Comparison of ENCODE assay signal across 8 cellular contexts in the genomic region with DNA sequence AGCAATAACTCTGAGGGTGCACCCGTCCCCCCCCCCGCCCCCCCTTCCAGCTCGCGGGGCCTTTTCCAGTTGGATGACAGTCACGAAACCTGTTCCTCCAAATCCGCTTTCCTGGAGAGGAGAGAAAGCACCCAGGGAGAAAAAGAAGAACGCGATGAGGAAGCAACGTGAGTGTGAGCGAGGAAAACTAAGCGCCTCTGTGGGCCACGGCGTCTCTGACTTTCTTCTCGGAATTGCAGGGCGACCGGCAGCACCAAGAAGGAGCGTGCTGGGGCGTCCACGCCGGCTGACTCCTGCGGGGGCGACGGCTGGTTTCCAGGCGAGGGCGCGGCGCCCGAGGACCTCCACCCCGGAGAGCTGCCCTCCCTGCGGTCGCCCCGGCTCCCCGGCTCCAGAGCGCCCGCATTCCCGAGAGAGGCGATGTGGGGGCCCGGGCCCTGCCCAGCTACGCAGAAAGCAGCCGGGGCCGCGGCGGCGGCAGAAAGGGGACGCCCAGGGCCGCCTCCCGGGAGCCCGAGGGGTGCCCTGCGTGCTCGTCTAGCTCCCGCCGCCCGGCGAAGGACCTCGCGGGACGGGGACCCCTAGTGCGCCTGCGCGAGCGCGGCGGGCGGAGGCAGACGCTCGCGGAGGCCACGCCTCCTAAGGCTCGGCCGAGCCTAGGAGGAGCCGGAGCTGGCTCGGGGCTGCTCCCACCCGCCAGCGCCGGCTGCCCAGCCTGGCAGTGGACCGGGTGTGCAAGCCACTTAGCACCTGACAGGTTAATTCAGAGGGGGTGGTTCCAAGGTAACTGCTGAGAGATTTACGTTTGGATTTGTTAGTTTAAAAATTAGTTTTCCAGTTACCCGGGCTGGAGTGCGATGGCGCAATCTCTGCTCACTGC. TPM values are rescaled to one million over a fixed set of nuclear protein-coding genes. Genes with fewer than 3 reads are reported as not detected.
DNase-seq lines count a peak whose midpoint lies in the region; ATAC-seq and TF ChIP-seq lines count a peak whose summit lies in the region.

No MANE protein-coding gene starts in this region.

- H3K4me3 ChIP-seq in A673 (ENCODE audit: low read depth, low read length, poor library complexity, severe bottlenecking) (peak overlapping the region; percentile 73), WI38 (ENCODE audit: low read depth, low read length) (peak overlapping the region; percentile 67), mammary epithelial cell (replicated peaks in 1 of 3; ENCODE audit: insufficient read depth in 1 of 3, low read depth in 2 of 3, low read length in 3 of 3) (peak overlapping the region; percentile 64 to 76 (median 66)), smooth muscle cell (peak overlapping the region; percentile 63)

- dilution Hi-C loops in mammary epithelial cell (cut with HindIII; ENCODE audit: low sequenced_read_pairs): no loop called here

- CTCF ChIA-PET in A673 (lab: Charles Lee): interaction anchor here (0.6 to 1.7 kb wide), 4 partner anchors 22 to 312 kb away, joined by 3 to 6 read pairs (median 6); a partner anchor contains a TSS
- CTCF ChIA-PET in mammary epithelial cell (lab: Charles Lee; ENCODE audit: low non-redundant PET): no interaction called here

- ATAC-seq in GM18868 (IDR thresholded peaks at IDR 0.05; ENCODE audit: unreplicated experiment) (peak; percentile 83), HG03135 (IDR thresholded peaks at IDR 0.05; ENCODE audit: unreplicated experiment) (peak; percentile 87)

- peaks cover 3% of the 10 kb centered on the region for H3K79me2 ChIP-seq in mammary epithelial cell (ENCODE audit: insufficient read depth, low read length)
- no peaks in the 10 kb centered on the region for H3K79me2 ChIP-seq in smooth muscle cell (ENCODE audit: low read depth)

- peaks cover 41% of the 10 kb centered on the region for H3K27me3 ChIP-seq in A673 (replicated peaks; ENCODE audit: insufficient read depth, low read depth, low read length, poor library complexity)
- H3K27me3 ChIP-seq in mammary epithelial cell (ENCODE audit: insufficient read depth, low read length): peaks cover 2% of the 10 kb centered on the region
- H3K27me3 ChIP-seq in smooth muscle cell (ENCODE audit: low read depth): peaks cover 45% of the 10 kb centered on the region

- H3K4me1 Mint-ChIP-seq in immature natural killer cell: peaks cover 13 to 16% of the 10 kb centered on the region in 2 donors

- H3K36me3 Mint-ChIP-seq in immature natural killer cell: no peaks in the 10 kb centered on the region

- H3K4me2 ChIP-seq in mammary epithelial cell (ENCODE audit: insufficient read depth, low read depth, low read length): peak overlapping the region; percentile 96
- peak overlapping the region; percentile 94 for H3K4me2 ChIP-seq in smooth muscle cell

- peak overlapping the region; percentile 72 to 82 (median 78) for H3K4me3 Mint-ChIP-seq in immature natural killer cell

- H4K20me1 ChIP-seq in mammary epithelial cell (ENCODE audit: insufficient read depth, low read length) (no peaks in the 10 kb centered on the region), smooth muscle cell (ENCODE audit: low read depth) (no peaks in the 10 kb centered on the region)

- H3K27ac ChIP-seq in A673 (ENCODE audit: low read depth, low read length, poor library complexity, severe bottlenecking): peak overlapping the region; percentile 77
- H3K27ac ChIP-seq in mammary epithelial cell (ENCODE audit: insufficient read depth, low read depth, low read length): peak overlapping the region; percentile 49
- no peak overlapping the region for H3K27ac ChIP-seq in smooth muscle cell (ENCODE audit: low read depth)

- 32% methylated on average over 8 of the region's 80 CpGs for WGBS in mammary epithelial cell (ENCODE audit: low coverage, missing lambda C conversion rate)
- 5% methylated on average over 45 of the region's 80 CpGs for WGBS in smooth muscle cell (ENCODE audit: low lambda C conversion rate)

- DNase-seq in A673 (ENCODE audit: low spot score) (peak; percentile 94), NCI-H2196 treated with DMSO at 0.1 percent for 48 hours (lab: John Stamatoyannopoulos, UW; ENCODE audit: unreplicated experiment) (peak; percentile 92), mammary epithelial cell (peak; percentile 80), immature natural killer cell (peak; percentile 84 to 88 (median 88)), smooth muscle cell (lab: John Stamatoyannopoulos, UW; ENCODE audit: unreplicated experiment) (peak; percentile 39)

- H3K27me3 Mint-ChIP-seq in immature natural killer cell (ENCODE audit: low read depth in 3 of 3): peaks cover 18 to 42% (median 39%) of the 10 kb centered on the region in 3 donors

- POLR2A ChIA-PET in A673 (lab: Charles Lee; ENCODE audit: low non-redundant PET): interaction anchor here (0.6 kb wide), 1 partner anchor 8 kb away, joined by 6 read pairs; no protein-coding TSS in a partner anchor

- H3K9me3 ChIP-seq in A673 (ENCODE audit: low read depth, low read length, poor library complexity, severe bottlenecking) (no peaks in the 10 kb centered on the region), mammary epithelial cell (replicated peaks; ENCODE audit: insufficient read depth, low read length) (no peaks in the 10 kb centered on the region), smooth muscle cell (replicated peaks; ENCODE audit: low read depth) (no peaks in the 10 kb centered on the region)

- peaks cover 14% of the 10 kb centered on the region for H3K4me1 ChIP-seq in A673 (ENCODE audit: insufficient read depth, low read length, poor library complexity, severe bottlenecking)
- peaks cover 5% of the 10 kb centered on the region for H3K4me1 ChIP-seq in mammary epithelial cell (ENCODE audit: insufficient read depth, low read length)
- peaks cover 10% of the 10 kb centered on the region for H3K4me1 ChIP-seq in smooth muscle cell (ENCODE audit: low read depth)

- H3F3A ChIP-seq in smooth muscle cell (ENCODE audit: low read depth): no peaks in the 10 kb centered on the region

- H3K9ac ChIP-seq in mammary epithelial cell (ENCODE audit: insufficient read depth, low read length) (peak overlapping the region; percentile 53), smooth muscle cell (ENCODE audit: low read depth) (peak overlapping the region; percentile 37)

- no peaks in the 10 kb centered on the region for H3K9me3 Mint-ChIP-seq in immature natural killer cell

- peak overlapping the region; percentile 83 for H2AFZ ChIP-seq in mammary epithelial cell (ENCODE audit: low read depth, low read length)
- H2AFZ ChIP-seq in smooth muscle cell (ENCODE audit: low read depth): peak overlapping the region; percentile 93

- intact Hi-C loops in A673 (cut with micrococcal nuclease; ENCODE audit: unreplicated experiment): no loop called here
- intact Hi-C loops in mammary epithelial cell (cut with micrococcal nuclease): no loop called here

- in situ Hi-C loops in mammary epithelial cell (cut with MboI; ENCODE audit: low sequenced_read_pairs in 2 of 2): no loop called here

- no peaks in the 10 kb centered on the region for H3K36me3 ChIP-seq in A673 (ENCODE audit: insufficient read depth, low read length, poor library complexity, severe bottlenecking)
- no peaks in the 10 kb centered on the region for H3K36me3 ChIP-seq in mammary epithelial cell (ENCODE audit: insufficient read depth, low read length)
- H3K36me3 ChIP-seq in smooth muscle cell (ENCODE audit: low read depth): no peaks in the 10 kb centered on the region

- BruUV-seq in A673 (replicated peaks; lab: Mats Ljungman, UMichigan): no TSS peak
- BruUV-seq in mammary epithelial cell (replicated peaks; lab: Mats Ljungman, UMichigan): TSS peak; percentile 66

- H3K27ac Mint-ChIP-seq in immature natural killer cell: no peak overlapping the region

- no peak for TF ChIP-seq CTCF in A673 (conservative IDR thresholded peaks at IDR 0.05; ENCODE audit: low read depth, low read length)
- no peak for TF ChIP-seq CTCF in WI38 (IDR thresholded peaks at IDR 0.05; ENCODE audit: low read depth, low read length)
- no peak for TF ChIP-seq CTCF in mammary epithelial cell (conservative IDR thresholded peaks at IDR 0.05 in 1 of 2, IDR thresholded peaks at IDR 0.05 in 1 of 2; ENCODE audit: extremely low read depth in 1 of 2, insufficient read depth in 1 of 2, low read depth in 1 of 2, low read length in 2 of 2)
- no peak for TF ChIP-seq CTCF in smooth muscle cell (IDR thresholded peaks at IDR 0.05; ENCODE audit: borderline replicate concordance, insufficient read depth, poor library complexity, severe bottlenecking)

RNA-seq across cellular contexts. Expression of a gene that starts 15.3 kb away (rescaled TPM):
- total RNA-seq in A673 (2021): not detected in 2 replicates
- total RNA-seq in mammary epithelial cell: not detected
- not detected for polyA plus RNA-seq in mammary epithelial cell
- polyA minus RNA-seq in mammary epithelial cell: not detected
- not detected for polyA plus RNA-seq in immature natural killer cell
- total RNA-seq in smooth muscle cell: not detected in 2 replicates
- not detected in 2 replicates for polyA plus RNA-seq in smooth muscle cell

RNA-seq across cellular contexts. Expression of a gene that starts 20.9 kb away (rescaled TPM):
- total RNA-seq in A673 (2021): 116 and 120 TPM in 2 replicates
- total RNA-seq in mammary epithelial cell: 10 to 100 TPM; 12.3 to 27.5 TPM
- 23.3 TPM for polyA plus RNA-seq in mammary epithelial cell
- 25.0 TPM for polyA minus RNA-seq in mammary epithelial cell
- polyA plus RNA-seq in immature natural killer cell: 10 to 100 TPM; 17.7 to 19.5 (median 18.1) TPM
- total RNA-seq in smooth muscle cell: 36.4 and 45.5 TPM in 2 replicates
- 24.8 and 27.8 TPM in 2 replicates for polyA plus RNA-seq in smooth muscle cell

RNA-seq across cellular contexts. Expression of a gene that starts 43.8 kb away (rescaled TPM):
- total RNA-seq in A673 (2021): 403 and 435 TPM in 2 replicates
- 100 to 1,000 TPM; 291 to 441 TPM for total RNA-seq in mammary epithelial cell
- 161 TPM for polyA plus RNA-seq in mammary epithelial cell
- polyA minus RNA-seq in mammary epithelial cell: 86.0 TPM
- 100 to 1,000 TPM; 132 to 151 (median 140) TPM for polyA plus RNA-seq in immature natural killer cell
- 438 and 486 TPM in 2 replicates for total RNA-seq in smooth muscle cell
- polyA plus RNA-seq in smooth muscle cell: 94.8 and 130 TPM in 2 replicates

Comparison
In these comparisons a context has a peak if more than half of its experiments do, and no peak if none do; other contexts are left out.
1. DNase-seq: peak in every context shown above with its lines; median percentile 94 in A673; 92 in NCI-H2196 treated with DMSO at 0.1 percent for 48 hours; 88 in immature natural killer cell; 80 in mammary epithelial cell; 39 in smooth muscle cell.